In the genomic region with DNA sequence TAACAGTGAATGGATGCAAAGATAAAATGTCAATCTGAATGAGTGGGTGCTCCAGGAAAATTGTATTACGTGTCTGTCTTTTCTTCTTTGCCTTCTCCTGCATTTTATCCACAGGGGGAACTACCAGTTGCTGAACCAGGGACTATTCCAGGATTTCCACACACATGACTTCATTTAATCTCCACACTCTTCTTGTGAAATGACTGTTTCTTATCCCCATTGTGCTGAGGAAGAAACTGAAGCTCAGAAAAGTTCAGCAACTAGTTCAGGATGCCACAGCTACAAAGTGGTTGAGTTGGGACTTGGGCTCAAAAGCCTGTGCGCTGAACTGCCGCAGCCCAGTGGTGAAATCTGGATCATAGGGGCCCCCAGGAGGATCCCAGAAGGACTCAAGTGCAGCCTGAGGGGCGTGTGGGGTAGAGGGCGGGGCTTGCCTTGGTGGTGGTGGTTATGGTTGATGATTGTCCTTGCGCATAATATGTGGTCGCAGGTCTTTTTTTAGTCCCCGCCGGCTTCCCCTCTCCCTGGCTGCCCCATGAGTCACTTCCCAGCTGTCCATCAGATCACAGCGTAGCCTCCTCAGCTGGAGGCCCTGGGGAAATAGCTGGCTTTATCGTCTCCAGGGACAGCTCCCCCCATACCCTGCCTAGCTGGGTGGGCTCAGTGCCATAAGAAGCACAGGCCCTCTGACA, we compare ENCODE assay signal across 12 cellular contexts.
DNase-seq lines count a peak whose midpoint lies in the region; ATAC-seq, FAIRE-seq and TF ChIP-seq lines count a peak whose summit lies in the region.
"Had no signal": no experiment of that assay in that cellular context is flagged by ENCODE, and none has a peak within 500 bp of the region (broad histone marks: within the 10 kb centered on the region; RNA-seq: fewer than 3 reads in every experiment).

No MANE protein-coding gene starts in this region.

- H3K27ac ChIP-seq in K562 (ENCODE audit: extremely low read depth, low read depth, low read length) (no peak overlapping the region), GM23248 (no peak overlapping the region)

- no peaks in the 10 kb centered on the region for H3K9me1 ChIP-seq in K562 (ENCODE audit: control insufficient read depth, insufficient read depth, low read length)

- TF ChIP-seq POLR2A in K562 (conservative IDR thresholded peaks at IDR 0.05): no peak

- no peak for TF ChIP-seq CTCF in K562 (IDR thresholded peaks at IDR 0.05 in 2 of 3, conservative IDR thresholded peaks at IDR 0.05 in 1 of 3; ENCODE audit: insufficient read depth in 2 of 3, low read depth in 1 of 3, low read length in 3 of 3)

- H3K4me2 ChIP-seq in K562 (ENCODE audit: insufficient read depth, low read length) (no peak overlapping the region), GM23248 (ENCODE audit: unreplicated experiment) (no peak overlapping the region)

- peaks cover 4% of the 10 kb centered on the region for H3K36me3 Mint-ChIP-seq in natural killer cell treated with Interleukin-12 subunit alpha and Interleukin-12 subunit beta and Interleukin-15 and Interleukin-18, amount 100 ng/mL, for 72 hours

- H3K4me1 Mint-ChIP-seq in natural killer cell treated with Interleukin-12 subunit alpha and Interleukin-12 subunit beta and Interleukin-15 and Interleukin-18, amount 100 ng/mL, for 72 hours (ENCODE audit: low read depth in 2 of 2): peaks cover 59 to 63% of the 10 kb centered on the region in 2 donors

- H3K4me3 ChIP-seq in K562 (no peak overlapping the region), GM23248 (no peak overlapping the region)

- intact Hi-C loops in K562 (cut with micrococcal nuclease): no loop called here

- no TSS peak for BruUV-seq in K562 (replicated peaks; lab: Mats Ljungman, UMichigan)

- H3K9me3 ChIP-seq in K562 (replicated peaks; ENCODE audit: control insufficient read depth, insufficient read depth, low read depth, low read length) (no peaks in the 10 kb centered on the region), GM23248 (ENCODE audit: low read depth) (no peaks in the 10 kb centered on the region)

- no peaks in the 10 kb centered on the region; the same call in 1 of the 2 replicates for H4K20me1 ChIP-seq in K562 (replicated peaks; ENCODE audit: control insufficient read depth, insufficient read depth, low read length)
- H4K20me1 ChIP-seq in GM23248 (ENCODE audit: insufficient read depth): no peaks in the 10 kb centered on the region; the same call in 1 of the 2 replicates

- H2AFZ ChIP-seq in K562 (ENCODE audit: low read depth, low read length): no peak overlapping the region
- H2AFZ ChIP-seq in GM23248: no peak overlapping the region

- WGBS in K562 (ENCODE audit: insufficient coverage, low coverage, missing lambda C conversion rate): under 1% methylated on average over 9 of the region's 11 CpGs
- WGBS in GM23248 (ENCODE audit: low coverage in 1 of 2, low lambda C conversion rate in 2 of 2, missing lambda C conversion rate in 2 of 2), 2 experiments: 78 to 86% methylated on average over 6 to 11 of the region's 11 CpGs

- TF ChIP-seq EP300 in K562 (IDR thresholded peaks at IDR 0.05; ENCODE audit: low read length): no peak

- H3F3A ChIP-seq in GM23248 (ENCODE audit: insufficient read depth): no peaks in the 10 kb centered on the region

- H3K9ac ChIP-seq in K562 (ENCODE audit: insufficient read depth in 1 of 2, low read depth in 2 of 2, low read length in 2 of 2) (no peak overlapping the region), GM23248 (no peak overlapping the region)

- H3K9me2 ChIP-seq in GM23248 (ENCODE audit: insufficient read depth): no peaks in the 10 kb centered on the region

- no peak for ATAC-seq in K562
- peak; percentile 77 to 85 for ATAC-seq in natural killer cell treated with Interleukin-12 subunit alpha and Interleukin-12 subunit beta and Interleukin-15 and Interleukin-18, amount 100 ng/mL, for 72 hours
- no peak for ATAC-seq in HG03025 (IDR thresholded peaks at IDR 0.05; ENCODE audit: low FRiP score, unreplicated experiment)

- H3K36me3 ChIP-seq in K562 (ENCODE audit: control insufficient read depth, insufficient read depth, low read length) (no peaks in the 10 kb centered on the region), GM23248 (ENCODE audit: low read depth) (no peaks in the 10 kb centered on the region)

- DNase-seq in activated CD4-positive, CD25-positive, alpha-beta regulatory T cell treated with anti-CD3 and anti-CD28 coated beads, Interleukin-2, amount 50 U/mL, for 72 hours: peak; percentile 45
- DNase-seq in activated CD4-positive, CD25-positive, alpha-beta regulatory T cell (lab: John Stamatoyannopoulos, UW): no peak
- DNase-seq in NCI-H226 (peak; percentile 69), K562 (ENCODE audit: extremely low read depth in 1 of 4, low spot score in 3 of 4) (no peak), GM23248 (no peak), NCI-H1436 (lab: John Stamatoyannopoulos, UW) (no peak)
- peak; percentile 87 for DNase-seq in natural killer cell treated with Interleukin-12 subunit alpha and Interleukin-12 subunit beta and Interleukin-15 and Interleukin-18, amount 100 ng/mL, for 72 hours (ENCODE audit: low spot score)
- DNase-seq: activated CD4-positive, alpha-beta T cell treated with anti-CD3 and anti-CD28 coated beads for 1 hour; NCI-H526 treated with DMSO at 0.1 percent for 48 hours; retina had no signal

- no peak for TF ChIP-seq RAD21 in K562 (CRISPR knock-in tag; conservative IDR thresholded peaks at IDR 0.05 in 1 of 2, IDR thresholded peaks at IDR 0.05 in 1 of 2)

- in situ Hi-C loops in K562 (cut with MboI): no loop called here
- in situ Hi-C loops in GM23248 (cut with MboI): no loop called here

- peak overlapping the region; percentile 80 to 89 for H3K27ac Mint-ChIP-seq in natural killer cell treated with Interleukin-12 subunit alpha and Interleukin-12 subunit beta and Interleukin-15 and Interleukin-18, amount 100 ng/mL, for 72 hours

- no peaks in the 10 kb centered on the region for H3K79me2 ChIP-seq in K562 (ENCODE audit: control insufficient read depth, insufficient read depth, low read length)
- no peaks in the 10 kb centered on the region for H3K79me2 ChIP-seq in GM23248 (ENCODE audit: insufficient read depth)

- H3K4me1 ChIP-seq in K562 (replicated peaks in 1 of 2; ENCODE audit: control insufficient read depth in 2 of 2, insufficient read depth in 2 of 2, low read length in 2 of 2) (peaks cover 0 to 5% of the 10 kb centered on the region in 2 experiments; a peak in 2 of 5 replicates), GM23248 (ENCODE audit: insufficient read depth) (no peaks in the 10 kb centered on the region)

- CTCF ChIA-PET in K562 (lab: Yijun Ruan, JAX; ENCODE audit: low intra/inter-chr PET ratio): no interaction called here

- H3K9me3 Mint-ChIP-seq in natural killer cell treated with Interleukin-12 subunit alpha and Interleukin-12 subunit beta and Interleukin-15 and Interleukin-18, amount 100 ng/mL, for 72 hours: no peaks in the 10 kb centered on the region

- POLR2A ChIA-PET in K562 (lab: Yijun Ruan, JAX): no interaction called here

- peak overlapping the region; percentile 86 for H3K4me3 Mint-ChIP-seq in natural killer cell treated with Interleukin-12 subunit alpha and Interleukin-12 subunit beta and Interleukin-15 and Interleukin-18, amount 100 ng/mL, for 72 hours

- H3K27me3 ChIP-seq in K562 (ENCODE audit: control insufficient read depth in 2 of 2, insufficient read depth in 2 of 2, low read length in 2 of 2): peaks cover 0 to 4% of the 10 kb centered on the region in 2 experiments; a peak in 2 of 5 replicates
- peaks cover 10% of the 10 kb centered on the region for H3K27me3 ChIP-seq in GM23248 (replicated peaks; ENCODE audit: insufficient read depth)

- H3K27me3 Mint-ChIP-seq in natural killer cell treated with Interleukin-12 subunit alpha and Interleukin-12 subunit beta and Interleukin-15 and Interleukin-18, amount 100 ng/mL, for 72 hours: peaks cover under 1 to 4% of the 10 kb centered on the region in 2 donors

- no peak for FAIRE-seq in K562 (lab: Jason Lieb, UNC)
- FAIRE-seq: GM12891 had no signal

TF ChIP-seq in K562, 482 proteins besides CTCF, POLR2A, EP300 and RAD21:
- peak; percentile 61; the same call in 1 of the 2 replicates for TF ChIP-seq PKNOX1 (IDR thresholded peaks at IDR 0.05)
- no peak for TF ChIP-seq NR2C1 (IDR thresholded peaks at IDR 0.05)
- TF ChIP-seq NR2C1 (tag; IDR thresholded peaks at IDR 0.05): no peak

Comparison
In these comparisons a context has a peak if more than half of its experiments do, and no peak if none do; other contexts are left out.
1. DNase-seq: peak in activated CD4-positive, CD25-positive, alpha-beta regulatory T cell treated with anti-CD3 and anti-CD28 coated beads, Interleukin-2, amount 50 U/mL, for 72 hours (single experiment), NCI-H226 (single experiment) and natural killer cell treated with Interleukin-12 subunit alpha and Interleukin-12 subunit beta and Interleukin-15 and Interleukin-18, amount 100 ng/mL, for 72 hours (single experiment); none in activated CD4-positive, CD25-positive, alpha-beta regulatory T cell (0 of 4), K562 (0 of 4), GM23248 (single experiment) and NCI-H1436 (single experiment).
2. ATAC-seq: peak in natural killer cell treated with Interleukin-12 subunit alpha and Interleukin-12 subunit beta and Interleukin-15 and Interleukin-18, amount 100 ng/mL, for 72 hours (2 of 2); none in K562 (single experiment) and HG03025 (single experiment).